1 cellular context compared by ENCODE assay signal in genomic region chr10:58319599-58319998, GRCh38.
TF ChIP-seq lines count a peak whose summit lies in the region.

No MANE protein-coding gene starts in this region.

TF ChIP-seq in HepG2, 621 proteins besides CTCF, POLR2A, EP300 and RAD21:
- TF ChIP-seq KLF9 (CRISPR knock-in tag; IDR thresholded peaks at IDR 0.05; ENCODE audit: low read depth) (no peak), SRF (IDR thresholded peaks at IDR 0.05; ENCODE audit: low read depth, low read length) (no peak), ZNF501 (CRISPR knock-in tag; IDR thresholded peaks at IDR 0.05) (no peak), STAG1 (CRISPR knock-in tag; IDR thresholded peaks at IDR 0.05) (peak; percentile 43; the same call in 1 of the 2 replicates), FOXJ3 (CRISPR knock-in tag; IDR thresholded peaks at IDR 0.05; ENCODE audit: borderline replicate concordance) (no peak)
